33 cellular contexts compared by ENCODE assay signal in the genomic region with DNA sequence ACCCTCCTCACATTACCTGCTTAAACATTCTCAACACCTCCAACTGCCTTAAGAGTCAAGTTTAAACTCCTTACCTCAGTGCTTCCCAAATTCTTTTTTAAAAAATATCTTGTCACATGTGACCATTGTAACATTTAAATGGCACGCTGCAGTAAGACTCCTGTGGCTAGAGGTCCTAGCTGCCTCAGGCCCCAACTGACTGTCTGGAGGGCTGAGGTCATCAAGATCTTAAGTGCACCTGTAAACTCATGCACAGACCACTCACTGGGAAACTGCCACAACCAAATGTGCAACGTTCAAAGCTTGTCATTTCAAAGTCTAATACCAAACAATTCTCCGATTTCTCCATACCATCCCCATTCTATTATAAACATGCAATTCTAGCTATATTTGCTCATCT.
"Had no signal": no experiment of that assay in that cellular context is flagged by ENCODE, and none has a peak within 500 bp of the region (broad histone marks: within the 10 kb centered on the region; RNA-seq: fewer than 3 reads in every experiment).

No MANE protein-coding gene starts in this region.

- H3K4me1 Mint-ChIP-seq: activated CD4-positive, alpha-beta T cell treated with anti-CD3 and anti-CD28 coated beads for 36 hours; activated CD4-positive, alpha-beta T cell treated with anti-CD3 and anti-CD28 coated beads, Interleukin-2, amount 10 ng/mL, durations not matched to agents 7 days and 5 days; activated naive CD4-positive, alpha-beta T cell treated with anti-CD3 and anti-CD28 coated beads, Interleukin-2, amount 50 U/mL, for 24 hours; activated naive CD8-positive, alpha-beta T cell treated with anti-CD3 and anti-CD28 coated beads, Interleukin-2, amount 10 ng/mL, durations not matched to agents 7 days and 5 days; WTC11 had no signal

- H3K27ac Mint-ChIP-seq: activated CD4-positive, alpha-beta T cell treated with anti-CD3 and anti-CD28 coated beads for 36 hours; activated CD4-positive, alpha-beta T cell treated with anti-CD3 and anti-CD28 coated beads, Interleukin-2, amount 10 ng/mL, durations not matched to agents 7 days and 5 days; activated CD8-positive, alpha-beta T cell treated with anti-CD3 and anti-CD28 coated beads, Interleukin-2, amount 10 ng/mL, durations not matched to agents 7 days and 5 days; activated naive CD4-positive, alpha-beta T cell treated with anti-CD3 and anti-CD28 coated beads, Interleukin-2, amount 50 U/mL, for 24 hours; activated naive CD8-positive, alpha-beta T cell treated with anti-CD3 and anti-CD28 coated beads, Interleukin-2, amount 10 ng/mL, durations not matched to agents 7 days and 5 days; activated T-cell treated with anti-CD3 and anti-CD28 coated beads, Interleukin-2, amount 50 U/mL, for 24 hours; activated T-helper 2 cell treated with anti-CD3 and anti-CD28 coated beads, Interferon-gamma antibody, Interleukin-2, Interleukin-4, amounts not matched to agents 10 μg/mL and 5 μg/mL and 100 μg/mL, durations not matched to agents 14 hours and 24 hours and 36 hours; T-helper 1 cell treated with Interleukin-12 subunit alpha and Interleukin-12 subunit beta and Interleukin-4 antibody, amounts not matched to agents 30 μg/mL and 1 μg/mL, for 36 hours; T-helper 2 cell treated with Interferon-gamma antibody and Interleukin-4, amounts not matched to agents 5 μg/mL and 100 μg/mL, for 36 hours; WTC11 had no signal

- H3K27me3 Mint-ChIP-seq: activated CD4-positive, alpha-beta T cell treated with anti-CD3 and anti-CD28 coated beads for 36 hours; activated naive CD4-positive, alpha-beta T cell treated with anti-CD3 and anti-CD28 coated beads, Interleukin-2, amount 50 U/mL, for 24 hours; activated T-cell treated with anti-CD3 and anti-CD28 coated beads, Interleukin-2, amount 50 U/mL, for 24 hours had no signal

- DNase-seq: activated CD4-positive, alpha-beta T cell treated with anti-CD3 and anti-CD28 coated beads for 36 hours; activated CD4-positive, alpha-beta T cell treated with anti-CD3 and anti-CD28 coated beads, Interleukin-2, amount 10 ng/mL, durations not matched to agents 7 days and 5 days; activated CD4-positive, alpha-beta T cell treated with anti-CD3 and anti-CD28 coated beads, Interleukin-2, amount 50 U/mL, for 48 hours; activated CD8-positive, alpha-beta T cell treated with anti-CD3 and anti-CD28 coated beads, Interleukin-2, amount 10 ng/mL, durations not matched to agents 7 days and 5 days; activated gamma-delta T cell; activated naive CD4-positive, alpha-beta T cell treated with Interleukin-2 at 50 U/mL for 16 hours; activated naive CD8-positive, alpha-beta T cell treated with anti-CD3 and anti-CD28 coated beads, Interleukin-2, amount 10 ng/mL, durations not matched to agents 7 days and 5 days; activated T-cell treated with anti-CD3 and anti-CD28 coated beads, Interleukin-2, amount 50 U/mL, for 24 hours; amygdala; caudate nucleus; cerebellar nuclear complex; NCI-H1105; NCI-H1417 treated with DMSO at 0.1 percent for 48 hours; NCI-H1694; NCI-H1930; NCI-H2081 treated with DMSO at 0.1 percent for 48 hours; NCI-H226; NCI-H446 treated with DMSO at 0.1 percent for 48 hours; NCI-H524; NCI-H69; NCI-H82; SHP77 treated with DMSO at 0.1 percent for 48 hours; SK-N-SH had no signal

- H3K36me3 Mint-ChIP-seq: activated naive CD4-positive, alpha-beta T cell treated with anti-CD3 and anti-CD28 coated beads, Interleukin-2, amount 50 U/mL, for 24 hours; activated naive CD8-positive, alpha-beta T cell treated with anti-CD3 and anti-CD28 coated beads, Interleukin-2, amount 10 ng/mL, durations not matched to agents 7 days and 5 days had no signal

- H3K27ac ChIP-seq: ascending aorta, breast epithelium, SJSA1 had no signal

- H3K4me3 Mint-ChIP-seq: activated CD4-positive, alpha-beta T cell treated with anti-CD3 and anti-CD28 coated beads for 36 hours; activated CD4-positive, alpha-beta T cell treated with anti-CD3 and anti-CD28 coated beads, Interleukin-2, amount 10 ng/mL, durations not matched to agents 7 days and 5 days; activated CD8-positive, alpha-beta T cell treated with anti-CD3 and anti-CD28 coated beads, Interleukin-2, amount 10 ng/mL, durations not matched to agents 7 days and 5 days; activated naive CD4-positive, alpha-beta T cell treated with anti-CD3 and anti-CD28 coated beads, Interleukin-2, amount 50 U/mL, for 24 hours; activated naive CD8-positive, alpha-beta T cell treated with anti-CD3 and anti-CD28 coated beads, Interleukin-2, amount 10 ng/mL, durations not matched to agents 7 days and 5 days; activated T-cell treated with anti-CD3 and anti-CD28 coated beads, Interleukin-2, amount 50 U/mL, for 24 hours; T-helper 1 cell treated with Interleukin-12 subunit alpha and Interleukin-12 subunit beta and Interleukin-4 antibody, amounts not matched to agents 30 μg/mL and 1 μg/mL, for 36 hours; T-helper 2 cell treated with Interferon-gamma antibody and Interleukin-4, amounts not matched to agents 5 μg/mL and 100 μg/mL, for 36 hours; WTC11 had no signal

- H3K9ac ChIP-seq: SK-N-SH had no signal

- H3K27me3 ChIP-seq: ascending aorta, breast epithelium, SJSA1 had no signal

- H3K4me2 ChIP-seq: SK-N-SH had no signal

- H3K4me1 ChIP-seq: ascending aorta, breast epithelium had no signal

- ATAC-seq: activated CD4-positive, alpha-beta T cell treated with anti-CD3 and anti-CD28 coated beads for 36 hours; activated CD4-positive, CD25-positive, alpha-beta regulatory T cell treated with anti-CD3 and anti-CD28 coated beads, Interleukin-2, amount 50 U/mL, for 24 hours; activated CD8-positive, alpha-beta T cell treated with anti-CD3 and anti-CD28 coated beads, Interleukin-2, amount 10 ng/mL, durations not matched to agents 7 days and 5 days; Panc1; WTC11 had no signal

- H3K4me3 ChIP-seq: ascending aorta, breast epithelium, SJSA1 had no signal

- H3K9me3 ChIP-seq: ascending aorta, breast epithelium, SJSA1, SK-N-SH had no signal

- H3K36me3 ChIP-seq: breast epithelium had no signal

- H3K9me3 Mint-ChIP-seq: activated CD4-positive, alpha-beta T cell treated with anti-CD3 and anti-CD28 coated beads, Interleukin-2, amount 10 ng/mL, durations not matched to agents 7 days and 5 days; activated naive CD4-positive, alpha-beta T cell treated with anti-CD3 and anti-CD28 coated beads, Interleukin-2, amount 50 U/mL, for 24 hours; activated naive CD8-positive, alpha-beta T cell treated with anti-CD3 and anti-CD28 coated beads, Interleukin-2, amount 10 ng/mL, durations not matched to agents 7 days and 5 days; activated T-cell treated with anti-CD3 and anti-CD28 coated beads, Interleukin-2, amount 50 U/mL, for 24 hours; activated T-helper 2 cell treated with anti-CD3 and anti-CD28 coated beads, Interferon-gamma antibody, Interleukin-2, Interleukin-4, amounts not matched to agents 10 μg/mL and 5 μg/mL and 100 μg/mL, durations not matched to agents 14 hours and 24 hours and 36 hours; T-helper 1 cell treated with Interleukin-12 subunit alpha and Interleukin-12 subunit beta and Interleukin-4 antibody, amounts not matched to agents 30 μg/mL and 1 μg/mL, for 36 hours; T-helper 2 cell treated with Interferon-gamma antibody and Interleukin-4, amounts not matched to agents 5 μg/mL and 100 μg/mL, for 36 hours; WTC11 had no signal
